11 cellular contexts compared by ENCODE assay signal in the genomic region with DNA sequence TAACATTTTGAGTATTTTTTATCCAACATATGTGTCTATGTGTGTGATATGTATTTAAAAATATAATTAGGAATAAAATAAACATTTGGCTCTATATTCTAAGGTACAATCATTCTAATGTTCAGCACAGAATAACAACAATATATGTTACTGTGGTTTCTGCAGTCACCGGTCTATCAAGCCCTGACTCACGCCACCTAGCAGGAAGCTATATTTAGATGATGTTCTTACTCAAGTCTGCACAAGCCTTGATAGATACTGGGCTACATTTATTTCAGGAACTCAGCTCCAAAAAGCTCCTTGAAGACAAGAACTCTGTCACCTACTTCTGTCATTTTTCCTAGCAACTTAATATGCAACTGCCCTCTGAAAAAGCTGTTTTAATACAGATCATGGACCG.
A peak's percentile ranks its signal among the peaks of the same experiment; 100 is the strongest.
DNase-seq lines count a peak whose midpoint lies in the region; ATAC-seq and TF ChIP-seq lines count a peak whose summit lies in the region.
"Had no signal": no experiment of that assay in that cellular context is flagged by ENCODE, and none has a peak within 500 bp of the region (broad histone marks: within the 10 kb centered on the region; RNA-seq: fewer than 3 reads in every experiment).

No MANE protein-coding gene starts in this region.

- no peak for TF ChIP-seq POLR2A in Peyer's patch (IDR thresholded peaks at IDR 0.05)

- no peak overlapping the region for H3K4me3 ChIP-seq in BLaER1 treated with 17β-estradiol and CSF1 and Interleukin-3, amounts not matched to agents 10 nM and 100 nM
- H3K4me3 ChIP-seq in cardiac fibroblast (replicated peaks in 1 of 2; ENCODE audit: low read depth in 2 of 2, low read length in 2 of 2), result no peak overlapping the region
- no peak overlapping the region for H3K4me3 ChIP-seq in Peyer's patch
- H3K4me3 ChIP-seq: gastroesophageal sphincter had no signal

- peak overlapping the region in 5 of 11 experiments; percentile 25 to 62 (median 31); a peak in 6 of 22 replicates for H3K27ac ChIP-seq in BLaER1 treated with 17β-estradiol and CSF1 and Interleukin-3, amounts not matched to agents 10 nM and 100 nM
- no peak overlapping the region for H3K27ac ChIP-seq in Peyer's patch
- H3K27ac ChIP-seq: C4-2B, gastroesophageal sphincter had no signal

- DNase-seq in cardiac fibroblast (ENCODE audit: low read depth in 2 of 2) (peak; percentile 58 to 78), SHP77 treated with DMSO at 0.1 percent for 48 hours (lab: John Stamatoyannopoulos, UW) (no peak), Peyer's patch (no peak), HK-2 (ENCODE audit: unreplicated experiment) (no peak)
- no peak for DNase-seq in effector CD4-positive, alpha-beta T cell
- DNase-seq: activated CD8-positive, alpha-beta T cell treated with anti-CD3 and anti-CD28 coated beads for 36 hours had no signal

- H3K4me2 ChIP-seq in BLaER1 treated with 17β-estradiol and CSF1 and Interleukin-3, amounts not matched to agents 10 nM and 100 nM, result peak overlapping the region in 6 of 11 experiments; percentile 3 to 35 (median 20); a peak in 8 of 22 replicates

- no peak overlapping the region for H3K9ac ChIP-seq in BLaER1 treated with 17β-estradiol and CSF1 and Interleukin-3, amounts not matched to agents 10 nM and 100 nM

- H3K27me3 ChIP-seq in BLaER1 treated with 17β-estradiol and CSF1 and Interleukin-3, amounts not matched to agents 10 nM and 100 nM, result peaks cover 88 to 94% (median 93%) of the 10 kb centered on the region in 11 experiments
- H3K27me3 ChIP-seq in Peyer's patch, result no peaks in the 10 kb centered on the region
- H3K27me3 ChIP-seq: gastroesophageal sphincter had no signal

- peaks cover 0 to 22% (median 7%) of the 10 kb centered on the region in 11 experiments; a peak in 7 of 22 replicates for H3K9me3 ChIP-seq in BLaER1 treated with 17β-estradiol and CSF1 and Interleukin-3, amounts not matched to agents 10 nM and 100 nM (replicated peaks in 1 of 11)
- no peaks in the 10 kb centered on the region for H3K9me3 ChIP-seq in Peyer's patch
- H3K9me3 ChIP-seq: gastroesophageal sphincter had no signal

- no peaks in the 10 kb centered on the region; a peak in 1 of 22 replicates for H4K20me1 ChIP-seq in BLaER1 treated with 17β-estradiol and CSF1 and Interleukin-3, amounts not matched to agents 10 nM and 100 nM

- H3K36me3 ChIP-seq in BLaER1 treated with 17β-estradiol and CSF1 and Interleukin-3, amounts not matched to agents 10 nM and 100 nM, result peaks cover 0 to 10% (median 0%) of the 10 kb centered on the region in 11 experiments; a peak in 1 of 22 replicates
- H3K36me3 ChIP-seq in Peyer's patch, result no peaks in the 10 kb centered on the region
- H3K36me3 ChIP-seq: gastroesophageal sphincter had no signal

- peaks cover 5 to 56% (median 21%) of the 10 kb centered on the region in 10 experiments; a peak in 16 of 20 replicates for H3K4me1 ChIP-seq in BLaER1 treated with 17β-estradiol and CSF1 and Interleukin-3, amounts not matched to agents 10 nM and 100 nM
- H3K4me1 ChIP-seq in Peyer's patch, result no peaks in the 10 kb centered on the region
- H3K4me1 ChIP-seq: gastroesophageal sphincter had no signal

- peak; percentile 79 for ATAC-seq in GM21529 (IDR thresholded peaks at IDR 0.05; ENCODE audit: unreplicated experiment)
- peak; percentile 79 for ATAC-seq in HG03521 (IDR thresholded peaks at IDR 0.05; ENCODE audit: unreplicated experiment)
- ATAC-seq: activated CD8-positive, alpha-beta T cell treated with anti-CD3 and anti-CD28 coated beads for 36 hours; gastroesophageal sphincter had no signal

- TF ChIP-seq CTCF in cardiac fibroblast (IDR thresholded peaks at IDR 0.05; ENCODE audit: low read depth, low read length), result no peak
- no peak for TF ChIP-seq CTCF in Peyer's patch (IDR thresholded peaks at IDR 0.05)

Comparison
In these comparisons a context has a peak if more than half of its experiments do, and no peak if none do; other contexts are left out.
1. DNase-seq: peak in cardiac fibroblast (2 of 2); none in effector CD4-positive, alpha-beta T cell (single experiment), SHP77 treated with DMSO at 0.1 percent for 48 hours (single experiment), Peyer's patch (0 of 3) and HK-2 (single experiment).